In genomic region chr13:23322353-23323336, GRCh38 we compare ENCODE assay signal across 11 cellular contexts.
DNase-seq lines count a peak whose midpoint lies in the region; ATAC-seq, FAIRE-seq and TF ChIP-seq lines count a peak whose summit lies in the region.
"Had no signal": no experiment of that assay in that cellular context is flagged by ENCODE, and none has a peak within 500 bp of the region (broad histone marks: within the 10 kb centered on the region; RNA-seq: fewer than 3 reads in every experiment).

No MANE protein-coding gene starts in this region.

- intact Hi-C loops in left ventricle myocardium superior (cut with micrococcal nuclease) (no loop called here), esophagus muscularis mucosa (cut with DNase I) (no loop called here)

- TF ChIP-seq POLR2A in esophagus muscularis mucosa (IDR thresholded peaks at IDR 0.05; ENCODE audit: low read depth), result no peak

- H3K27ac ChIP-seq in brain microvascular endothelial cell (peak overlapping the region; percentile 99), neuronal stem cell (replicated peaks; ENCODE audit: low read length) (no peak overlapping the region), esophagus muscularis mucosa (replicated peaks in 1 of 4) (peak overlapping the region in 2 of 4 donors; percentile 53 to 70)
- H3K27ac ChIP-seq: SK-N-MC had no signal

- H3K18ac ChIP-seq in neuronal stem cell (ENCODE audit: low read length), result no peak overlapping the region

- H3K23ac ChIP-seq in neuronal stem cell (ENCODE audit: low read depth, low read length, poor library complexity), result peak overlapping the region; percentile 51

- ATAC-seq in HG02759 (IDR thresholded peaks at IDR 0.05; ENCODE audit: unreplicated experiment) (no peak), left ventricle myocardium superior (no peak)

- H2AK5ac ChIP-seq in neuronal stem cell (ENCODE audit: low read depth, low read length), result no peak overlapping the region

- no peak overlapping the region for H2AFZ ChIP-seq in neuronal stem cell (ENCODE audit: low read length)

- FAIRE-seq in HTR-8/SVneo (lab: Jason Lieb, UNC), result no peak

- H3K9me3 ChIP-seq in neuronal stem cell (replicated peaks in 1 of 2; ENCODE audit: control insufficient read depth in 2 of 2, insufficient read depth in 1 of 2, low read depth in 1 of 2, low read length in 2 of 2) (no peaks in the 10 kb centered on the region), esophagus muscularis mucosa (no peaks in the 10 kb centered on the region)

- no peak overlapping the region for H2BK5ac ChIP-seq in neuronal stem cell (ENCODE audit: low read length)

- no peak for TF ChIP-seq CTCF in brain microvascular endothelial cell (IDR thresholded peaks at IDR 0.05; ENCODE audit: low read depth, low read length, missing control alignments)
- TF ChIP-seq CTCF in esophagus muscularis mucosa (IDR thresholded peaks at IDR 0.05), result no peak

- no peak overlapping the region for H3K4me3 ChIP-seq in brain microvascular endothelial cell (ENCODE audit: low read depth, low read length)
- H3K4me3 ChIP-seq in neuronal stem cell (ENCODE audit: low read length in 2 of 2), result no peak overlapping the region
- no peak overlapping the region for H3K4me3 ChIP-seq in esophagus muscularis mucosa
- H3K4me3 ChIP-seq: SK-N-MC had no signal

- peaks cover 6 to 8% of the 10 kb centered on the region in 2 donors for H3K4me1 ChIP-seq in neuronal stem cell (ENCODE audit: control insufficient read depth in 2 of 2, insufficient read depth in 1 of 2, low read depth in 1 of 2, low read length in 2 of 2)
- H3K4me1 ChIP-seq in esophagus muscularis mucosa, result peaks cover 12 to 59% (median 50%) of the 10 kb centered on the region in 4 donors

- H4K8ac ChIP-seq in neuronal stem cell (ENCODE audit: low read depth, low read length), result no peak overlapping the region

- H3K27me3 ChIP-seq in brain microvascular endothelial cell (replicated peaks), result no peaks in the 10 kb centered on the region
- no peaks in the 10 kb centered on the region for H3K27me3 ChIP-seq in neuronal stem cell (ENCODE audit: control insufficient read depth in 3 of 3, insufficient read depth in 3 of 3, low read depth in 1 of 3, low read length in 3 of 3)
- H3K27me3 ChIP-seq in esophagus muscularis mucosa, result no peaks in the 10 kb centered on the region

- no peak overlapping the region for H2BK15ac ChIP-seq in neuronal stem cell (ENCODE audit: low read length)

- H3K36me3 ChIP-seq in brain microvascular endothelial cell (replicated peaks) (no peaks in the 10 kb centered on the region), neuronal stem cell (replicated peaks in 1 of 2; ENCODE audit: control insufficient read depth in 2 of 2, insufficient read depth in 2 of 2, low read length in 2 of 2) (no peaks in the 10 kb centered on the region), esophagus muscularis mucosa (no peaks in the 10 kb centered on the region)

- no peak for TF ChIP-seq EP300 in esophagus muscularis mucosa (IDR thresholded peaks at IDR 0.05)

- H3K79me1 ChIP-seq in neuronal stem cell (ENCODE audit: low read depth, low read length), result no peaks in the 10 kb centered on the region

- in situ Hi-C loops in brain microvascular endothelial cell (cut with HindIII; ENCODE audit: low pct_ligation_motif_present, low sequenced_read_pairs), result no loop called here

- H2BK12ac ChIP-seq in neuronal stem cell (ENCODE audit: low read length), result no peak overlapping the region

- no peak overlapping the region for H3K14ac ChIP-seq in neuronal stem cell (ENCODE audit: low read length)

- WGBS in neuronal stem cell (ENCODE audit: extremely low coverage in 2 of 2, insufficient read length in 2 of 2, insufficient replicate concordance in 1 of 2), 2 donors, result no CpG with 5 or more reads among the region's 19 CpGs
- WGBS in esophagus muscularis mucosa, result 77% methylated on average over 12 of the region's 19 CpGs

- DNase-seq in DMS53 treated with DMSO at 0.1 percent for 48 hours (lab: John Stamatoyannopoulos, UW; ENCODE audit: unreplicated experiment), result peak; percentile 78
- peak; percentile 47 for DNase-seq in NCI-H1105 (lab: John Stamatoyannopoulos, UW)
- DNase-seq in brain microvascular endothelial cell, result no peak
- DNase-seq in neuronal stem cell (ENCODE audit: low spot score), result no peak
- no peak for DNase-seq in HTR-8/SVneo (ENCODE audit: insufficient read length, low spot score)
- no peak for DNase-seq in left ventricle myocardium superior
- no peak for DNase-seq in esophagus muscularis mucosa (ENCODE audit: extremely low spot score)
- DNase-seq: activated CD4-positive, alpha-beta T cell treated with anti-CD3 and anti-CD28 coated beads, Interleukin-2, amount 50 U/mL, for 4 hours; naive B cell had no signal

- no peak overlapping the region for H4K91ac ChIP-seq in neuronal stem cell (ENCODE audit: low read depth, low read length, poor library complexity)

- no peak overlapping the region for H2BK120ac ChIP-seq in neuronal stem cell (ENCODE audit: low read depth, low read length)

- no peak overlapping the region for H3K4ac ChIP-seq in neuronal stem cell (ENCODE audit: low read length)

- no peak overlapping the region for H3K9ac ChIP-seq in neuronal stem cell (ENCODE audit: low read depth, low read length, poor library complexity)

- no peak overlapping the region for H3K4me2 ChIP-seq in neuronal stem cell (ENCODE audit: insufficient read depth, low read length, poor library complexity, severe bottlenecking)

Comparison
In these comparisons a context has a peak if more than half of its experiments do, and no peak if none do; other contexts are left out.
1. DNase-seq: peak in DMS53 treated with DMSO at 0.1 percent for 48 hours (single experiment) and NCI-H1105 (single experiment); none in brain microvascular endothelial cell (single experiment), neuronal stem cell (single experiment), HTR-8/SVneo (single experiment), left ventricle myocardium superior (single experiment) and esophagus muscularis mucosa (single experiment).